Comparison of ENCODE assay signal across 9 cellular contexts in genomic region chr20:49701313-49701731, GRCh38. TPM values are rescaled to one million over a fixed set of nuclear protein-coding genes. Genes with fewer than 3 reads are reported as not detected.
DNase-seq lines count a peak whose midpoint lies in the region; ATAC-seq and TF ChIP-seq lines count a peak whose summit lies in the region.
"Had no signal": no experiment of that assay in that cellular context is flagged by ENCODE, and none has a peak within 500 bp of the region (broad histone marks: within the 10 kb centered on the region; RNA-seq: fewer than 3 reads in every experiment).

No MANE protein-coding gene starts in this region.

- peak overlapping the region; percentile 9 to 71 (median 67) for H3K27ac ChIP-seq in adrenal gland
- H3K27ac ChIP-seq in neural progenitor cell, result no peak overlapping the region

- peak; percentile 52 for DNase-seq in DMS53 treated with DMSO at 0.1 percent for 48 hours (lab: John Stamatoyannopoulos, UW; ENCODE audit: unreplicated experiment)
- peak; percentile 63 for DNase-seq in NCI-H1694 treated with DMSO at 0.1 percent for 48 hours (lab: John Stamatoyannopoulos, UW)
- DNase-seq in adrenal gland, result peak in 1 of 7 donors; percentile 40
- no peak for DNase-seq in neural progenitor cell (ENCODE audit: low spot score)
- DNase-seq in GM20000 (ENCODE audit: low spot score), result no peak
- DNase-seq in cardiac septum (ENCODE audit: low spot score), result no peak
- DNase-seq: cerebellar nuclear complex had no signal

- peaks cover 2% of the 10 kb centered on the region for H3K36me3 Mint-ChIP-seq in neural progenitor cell

- peak overlapping the region; percentile 95 for H3K27ac Mint-ChIP-seq in neural progenitor cell

- H3K4me1 ChIP-seq in adrenal gland (replicated peaks in 1 of 2) (peaks cover 34 to 91% of the 10 kb centered on the region in 2 donors), neural progenitor cell (peaks cover 33% of the 10 kb centered on the region)

- no peaks in the 10 kb centered on the region for H3K9me3 Mint-ChIP-seq in neural progenitor cell

- H2AFZ ChIP-seq in neural progenitor cell (replicated peaks), result no peak overlapping the region

- peaks cover 73% of the 10 kb centered on the region for H3K4me1 Mint-ChIP-seq in neural progenitor cell

- H4K20me1 ChIP-seq in neural progenitor cell (ENCODE audit: low read depth), result peaks cover 98% of the 10 kb centered on the region

- H3K4me2 ChIP-seq in neural progenitor cell, result no peak overlapping the region

- H3K27me3 Mint-ChIP-seq in neural progenitor cell (ENCODE audit: insufficient read depth, low read depth), result peaks cover 3% of the 10 kb centered on the region

- intact Hi-C loops in adrenal gland (cut with DNase I), result no loop called here
- intact Hi-C loops in cardiac septum (cut with DNase I), result no loop called here

- peaks cover 100% of the 10 kb centered on the region for H3K79me2 ChIP-seq in neural progenitor cell (ENCODE audit: low read depth)

- H3K9me3 ChIP-seq in adrenal gland (replicated peaks in 1 of 3), result no peaks in the 10 kb centered on the region
- H3K9me3 ChIP-seq in neural progenitor cell (ENCODE audit: low read depth), result no peaks in the 10 kb centered on the region

- WGBS in adrenal gland, 4 donors, result 29 to 34% (median 31%) methylated on average over 5 of the region's 5 CpGs

- no peaks in the 10 kb centered on the region for H3K27me3 ChIP-seq in adrenal gland
- H3K27me3 ChIP-seq in neural progenitor cell, result no peaks in the 10 kb centered on the region

- H3K36me3 ChIP-seq in adrenal gland (replicated peaks in 1 of 2) (no peaks in the 10 kb centered on the region), neural progenitor cell (no peaks in the 10 kb centered on the region)

- no peak overlapping the region for H3K4me3 ChIP-seq in adrenal gland
- no peak overlapping the region for H3K4me3 ChIP-seq in neural progenitor cell

- H3K9ac ChIP-seq in neural progenitor cell, result no peak overlapping the region

- ATAC-seq in HG03135 (IDR thresholded peaks at IDR 0.05; ENCODE audit: unreplicated experiment) (no peak), HG03521 (IDR thresholded peaks at IDR 0.05; ENCODE audit: unreplicated experiment) (no peak)

- no peak for TF ChIP-seq CTCF in adrenal gland (IDR thresholded peaks at IDR 0.05)
- TF ChIP-seq CTCF in neural progenitor cell (IDR thresholded peaks at IDR 0.05), result no peak
- TF ChIP-seq CTCF in GM20000 (IDR thresholded peaks at IDR 0.05; ENCODE audit: extremely low read depth, missing control alignments), result no peak

- TF ChIP-seq POLR2A in adrenal gland (IDR thresholded peaks at IDR 0.05), result no peak

- H3K4me3 Mint-ChIP-seq in neural progenitor cell, result no peak overlapping the region

- peaks cover 8% of the 10 kb centered on the region for H3F3A ChIP-seq in neural progenitor cell (ENCODE audit: low read depth)

RNA-seq across cellular contexts. Expression of gene B4GALT5, which starts 12.4 kb away (rescaled TPM):
- 100 to 1,000 TPM in 2 of 8 donors, 10 to 100 TPM in 6; 47.4 to 137 (median 69.1) TPM for total RNA-seq in adrenal gland
- 10 to 100 TPM; 14.2 to 77.7 (median 18.1) TPM for polyA plus RNA-seq in adrenal gland
- 45.4 and 60.1 TPM in 2 replicates for total RNA-seq in neural progenitor cell (ENCODE audit: low replicate concordance)
- total RNA-seq in cardiac septum, result 28.0 TPM

Comparison
In these comparisons a context has a peak if more than half of its experiments do, and no peak if none do; other contexts are left out.
1. DNase-seq: peak in DMS53 treated with DMSO at 0.1 percent for 48 hours (single experiment) and NCI-H1694 treated with DMSO at 0.1 percent for 48 hours (single experiment); none in neural progenitor cell (single experiment), GM20000 (single experiment) and cardiac septum (single experiment).